In the genomic region with DNA sequence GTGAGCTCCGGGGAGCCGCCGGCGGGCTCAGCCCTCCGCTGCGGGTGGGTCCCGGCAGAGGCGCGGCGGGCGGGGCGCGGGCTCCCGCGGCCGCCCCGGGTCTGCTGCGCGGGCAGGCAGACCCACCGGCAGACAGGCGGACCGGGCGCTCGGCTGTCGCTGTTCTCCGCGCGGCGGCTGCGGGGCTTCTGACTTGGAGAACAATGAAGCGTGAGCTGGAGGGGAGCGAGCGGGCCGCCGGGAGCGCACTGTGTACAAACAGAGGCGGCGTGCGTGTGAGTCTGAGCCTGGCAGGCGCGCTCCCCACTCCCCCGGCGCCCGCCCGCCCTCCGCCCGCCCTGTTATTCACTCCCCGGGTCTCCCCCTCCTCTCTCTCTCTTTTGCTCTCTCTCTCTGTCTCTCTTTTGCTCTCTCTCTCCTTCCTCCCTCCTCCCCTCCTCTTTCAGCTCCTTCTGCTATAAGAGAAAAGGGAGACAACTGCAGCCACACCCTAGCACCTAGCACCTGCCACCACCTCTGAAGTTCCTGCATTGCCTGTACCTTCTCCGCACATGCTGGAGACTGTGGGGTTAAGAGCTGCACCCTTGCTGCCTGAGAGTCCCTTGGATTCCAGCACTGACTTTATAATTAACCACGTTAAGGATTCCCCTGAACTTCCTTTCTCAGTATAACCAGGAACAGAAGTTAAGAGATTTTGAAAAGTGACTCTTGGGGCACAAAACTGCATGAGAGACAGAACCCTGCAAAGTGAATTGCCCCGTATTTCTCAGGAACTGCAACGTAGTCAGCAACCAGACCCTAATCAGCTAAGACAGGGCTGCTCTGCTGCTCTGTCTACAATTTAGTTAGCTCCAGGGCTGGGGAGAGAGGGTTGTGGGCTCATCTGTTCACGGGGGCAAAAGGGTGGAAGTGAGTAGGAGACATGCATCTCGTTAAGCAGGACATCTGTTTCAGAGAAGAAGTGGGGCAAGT, we compare ENCODE assay signal across 8 cellular contexts. TPM values are rescaled to one million over a fixed set of nuclear protein-coding genes. Genes with fewer than 3 reads are reported as not detected.
DNase-seq lines count a peak whose midpoint lies in the region; ATAC-seq and TF ChIP-seq lines count a peak whose summit lies in the region.

A gene with protein sequence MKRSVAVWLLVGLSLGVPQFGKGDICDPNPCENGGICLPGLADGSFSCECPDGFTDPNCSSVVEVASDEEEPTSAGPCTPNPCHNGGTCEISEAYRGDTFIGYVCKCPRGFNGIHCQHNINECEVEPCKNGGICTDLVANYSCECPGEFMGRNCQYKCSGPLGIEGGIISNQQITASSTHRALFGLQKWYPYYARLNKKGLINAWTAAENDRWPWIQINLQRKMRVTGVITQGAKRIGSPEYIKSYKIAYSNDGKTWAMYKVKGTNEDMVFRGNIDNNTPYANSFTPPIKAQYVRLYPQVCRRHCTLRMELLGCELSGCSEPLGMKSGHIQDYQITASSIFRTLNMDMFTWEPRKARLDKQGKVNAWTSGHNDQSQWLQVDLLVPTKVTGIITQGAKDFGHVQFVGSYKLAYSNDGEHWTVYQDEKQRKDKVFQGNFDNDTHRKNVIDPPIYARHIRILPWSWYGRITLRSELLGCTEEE (minus strand): TSS at position 277 of the 972 bp plus-strand sequence. CDS start 506 bp downstream, outside the sequence.

- no peaks in the 10 kb centered on the region for H3K9me2 ChIP-seq in GM23338 (ENCODE audit: insufficient read depth)

- H3K36me3 ChIP-seq in GM23338 (ENCODE audit: insufficient read depth) (no peaks in the 10 kb centered on the region), esophagus squamous epithelium (no peaks in the 10 kb centered on the region), aorta (ENCODE audit: control insufficient read depth in 1 of 2, insufficient read depth in 2 of 2, low read length in 1 of 2) (no peaks in the 10 kb centered on the region)

- H3K4me3 Mint-ChIP-seq in GM23338, result peak within 1 kb of the TSS; percentile 97

- peaks cover 31% of the 10 kb centered on the region for H3K4me1 Mint-ChIP-seq in GM23338

- H2AFZ ChIP-seq in GM23338, result peak within 1 kb of the TSS; percentile 70

- DNase-seq in GM23338 (ENCODE audit: low spot score) (peak; percentile 82), RPMI7951 (ENCODE audit: low read depth) (peak; percentile 46), esophagus squamous epithelium (lab: John Stamatoyannopoulos, UW) (no peak), mucosa of gallbladder (ENCODE audit: low spot score) (no peak), aorta (peak; percentile 58 to 87), GM13977 (ENCODE audit: low spot score) (no peak), T-helper 9 cell (no peak)

- in situ Hi-C loops in GM13977 (cut with MboI; ENCODE audit: low pct_unique_long_range_greater_than_20kb, low sequenced_read_pairs, unreplicated experiment), result no loop called here

- intact Hi-C loops in esophagus squamous epithelium (cut with DNase I) (no loop called here), aorta (cut with DNase I) (loop anchor here (5.0 kb wide), 4 partner anchors 93 to 663 kb away; a partner anchor contains a TSS)

- 3 to 5% methylated on average over 22 to 24 of the region's 54 CpGs for WGBS in esophagus squamous epithelium, 2 donors
- 1 to 2% methylated on average over 42 to 54 of the region's 54 CpGs for WGBS in aorta, 2 donors

- H3K27me3 Mint-ChIP-seq in GM23338 (ENCODE audit: insufficient read depth, low read depth, poor library complexity), result peaks cover 22% of the 10 kb centered on the region

- no peak for TF ChIP-seq CTCF in GM23338 (conservative IDR thresholded peaks at IDR 0.05; ENCODE audit: low read depth in 2 of 2)
- no peak for TF ChIP-seq CTCF in esophagus squamous epithelium (IDR thresholded peaks at IDR 0.05)
- no peak for TF ChIP-seq CTCF in GM13977 (IDR thresholded peaks at IDR 0.05; ENCODE audit: extremely low read depth, insufficient read depth, missing control alignments)

- no peaks in the 10 kb centered on the region for H3K9me3 ChIP-seq in esophagus squamous epithelium
- H3K9me3 ChIP-seq in aorta (ENCODE audit: control insufficient read depth, low read length), result no peaks in the 10 kb centered on the region

- H3K27ac Mint-ChIP-seq in GM23338, result no peak within 1 kb of the TSS; the same call in 1 of the 2 replicates

- H4K20me1 ChIP-seq in GM23338 (replicated peaks; ENCODE audit: insufficient read depth), result no peaks in the 10 kb centered on the region

- H3K36me3 Mint-ChIP-seq in GM23338 (ENCODE audit: low read depth), result peaks cover 3% of the 10 kb centered on the region; the same call in 2 of the 3 replicates

- H3K27ac ChIP-seq in GM23338 (ENCODE audit: low read depth), result peak within 1 kb of the TSS; percentile 59; the same call in 1 of the 2 replicates
- peak within 1 kb of the TSS; percentile 78 to 87 (median 82) for H3K27ac ChIP-seq in esophagus squamous epithelium
- peak within 1 kb of the TSS; percentile 72 for H3K27ac ChIP-seq in aorta (ENCODE audit: low read depth in 1 of 2, low read length in 2 of 2)

- no peaks in the 10 kb centered on the region; the same call in 2 of the 3 replicates for H3K9me3 Mint-ChIP-seq in GM23338

- H3K27me3 ChIP-seq in GM23338 (ENCODE audit: insufficient read depth) (peaks cover 10% of the 10 kb centered on the region; the same call in 1 of the 2 replicates), esophagus squamous epithelium (peaks cover 0 to 29% (median 0%) of the 10 kb centered on the region in 4 donors), aorta (ENCODE audit: control insufficient read depth in 1 of 2, insufficient read depth in 2 of 2, low read length in 1 of 2) (no peaks in the 10 kb centered on the region)

- peak within 1 kb of the TSS; percentile 95 for H3K4me2 ChIP-seq in GM23338

- ATAC-seq in GM23338 (peak; percentile 20), aorta (ENCODE audit: low FRiP score) (peak; percentile 44), HG03460 (IDR thresholded peaks at IDR 0.05; ENCODE audit: unreplicated experiment) (no peak)

- H3F3A ChIP-seq in GM23338 (replicated peaks; ENCODE audit: low read depth), result no peaks in the 10 kb centered on the region

- no peak for TF ChIP-seq POLR2A in esophagus squamous epithelium (IDR thresholded peaks at IDR 0.05)

- H3K4me1 ChIP-seq in GM23338 (ENCODE audit: insufficient read depth) (peaks cover 49% of the 10 kb centered on the region), esophagus squamous epithelium (peaks cover 0 to 43% (median 16%) of the 10 kb centered on the region in 3 donors), aorta (ENCODE audit: control insufficient read depth in 1 of 2, insufficient read depth in 2 of 2, low read length in 2 of 2) (no peaks in the 10 kb centered on the region)

- H3K79me2 ChIP-seq in GM23338 (replicated peaks; ENCODE audit: insufficient read depth), result peaks cover 40% of the 10 kb centered on the region

- peak within 1 kb of the TSS; percentile 84 for H3K4me3 ChIP-seq in GM23338
- H3K4me3 ChIP-seq in esophagus squamous epithelium, result peak within 1 kb of the TSS; percentile 63 to 77 (median 70)
- peak within 1 kb of the TSS; percentile 67 to 93 for H3K4me3 ChIP-seq in aorta (ENCODE audit: low read length in 2 of 2)

TF ChIP-seq in GM23338, 12 proteins besides CTCF, POLR2A, EP300 and RAD21 (continues in another document):
- TF ChIP-seq STAT1 (IDR thresholded peaks at IDR 0.05; ENCODE audit: unreplicated experiment), result no peak
- TF ChIP-seq ZNF331 (CRISPR knock-in tag; IDR thresholded peaks at IDR 0.05; ENCODE audit: low read depth), result no peak

RNA-seq across cellular contexts. Expression of the gene that starts here (rescaled TPM):
- 59.9 and 61.9 TPM in 2 replicates for total RNA-seq in GM23338 (2014; rRNA removed; shearing (Covaris generic))
- polyA plus RNA-seq in GM23338 (2016; fragmentation: Nextera tagmentation; extraction: Ambion mirVana) (43.3 and 44.0 TPM in 2 replicates), aorta (10 to 100 TPM; 50.0 to 89.7 TPM)
- total RNA-seq in RPMI7951 (2014; rRNA removed; shearing (Covaris generic)), result 45.8 and 58.4 TPM in 2 replicates
- total RNA-seq in esophagus squamous epithelium (10 to 100 TPM in 2 of 4 donors, 1 to 10 TPM in 2; 2.8 to 20.6 (median 10.2) TPM), mucosa of gallbladder (60.1 TPM), aorta (100 to 1,000 TPM; 154 to 205 TPM)

Comparison
In these comparisons a context has a peak if more than half of its experiments do, and no peak if none do; other contexts are left out.
1. DNase-seq: peak in GM23338 (single experiment), RPMI7951 (single experiment) and aorta (2 of 2); none in esophagus squamous epithelium (single experiment), mucosa of gallbladder (single experiment), GM13977 (single experiment) and T-helper 9 cell (single experiment).
2. Peak in every context shown above with its lines, with median percentiles within 50 percentile points of each other: H3K27ac ChIP-seq and H3K4me3 ChIP-seq.